Comparison of ENCODE assay signal across 31 cellular contexts in genomic region chr2:60409207-60409871, GRCh38.
"Had no signal": no experiment of that assay in that cellular context is flagged by ENCODE, and none has a peak within 500 bp of the region (broad histone marks: within the 10 kb centered on the region; RNA-seq: fewer than 3 reads in every experiment).

No MANE protein-coding gene starts in this region.

- H3K27me3 Mint-ChIP-seq: stimulated activated naive B cell treated with anti-CD40 and anti-IgM and Interleukin-4, amounts not matched to agents 10 μg/mL and 1 μg/mL and 100 μg/mL, for 72 hours had no signal

- H3K9me3 Mint-ChIP-seq: activated naive CD4-positive, alpha-beta T cell treated with anti-CD3 and anti-CD28 coated beads for 36 hours; activated naive CD8-positive, alpha-beta T cell treated with anti-CD3 and anti-CD28 coated beads for 36 hours had no signal

- H3K36me3 ChIP-seq: adrenal gland, esophagus muscularis mucosa, left ventricle myocardium inferior, sigmoid colon, stomach, suprapubic skin, tibial artery had no signal

- H3K9ac ChIP-seq: parathyroid adenoma had no signal

- H3K4me1 ChIP-seq: esophagus muscularis mucosa, parathyroid adenoma, psoas muscle, sigmoid colon, tibial artery had no signal

- H3K4me3 Mint-ChIP-seq: activated CD4-positive, alpha-beta T cell treated with anti-CD3 and anti-CD28 coated beads for 36 hours; activated naive CD4-positive, alpha-beta T cell treated with anti-CD3 and anti-CD28 coated beads for 36 hours; activated naive CD8-positive, alpha-beta T cell treated with anti-CD3 and anti-CD28 coated beads for 36 hours; naive thymus-derived CD8-positive, alpha-beta T cell; neural crest cell; stimulated activated naive B cell treated with anti-CD40 and anti-IgM and Interleukin-4, amounts not matched to agents 10 μg/mL and 1 μg/mL and 100 μg/mL, for 72 hours had no signal

- H3K79me2 ChIP-seq: parathyroid adenoma had no signal

- H3K9me3 ChIP-seq: adrenal gland, body of pancreas, esophagus muscularis mucosa, left ventricle myocardium inferior, psoas muscle, sigmoid colon, stomach, suprapubic skin, tibial artery had no signal

- H3K27ac ChIP-seq: adrenal gland, body of pancreas, esophagus muscularis mucosa, left ventricle myocardium inferior, parathyroid adenoma, psoas muscle, sigmoid colon, stomach, suprapubic skin, tibial artery had no signal

- DNase-seq: activated CD4-positive, alpha-beta T cell treated with anti-CD3 and anti-CD28 coated beads for 36 hours; activated CD4-positive, alpha-beta T cell treated with anti-CD3 and anti-CD28 coated beads, Interleukin-2, amount 50 U/mL, for 48 hours; activated CD4-positive, CD25-positive, alpha-beta regulatory T cell; activated CD8-positive, alpha-beta memory T cell treated with anti-CD3 and anti-CD28 coated beads for 24 hours; activated effector memory CD4-positive, alpha-beta T cell treated with Interleukin-2 at 50 U/mL for 16 hours; activated naive CD4-positive, alpha-beta T cell treated with anti-CD3 and anti-CD28 coated beads for 36 hours; activated naive CD8-positive, alpha-beta T cell treated with anti-CD3 and anti-CD28 coated beads for 36 hours; adrenal gland; aorta; body of pancreas; caudate nucleus; foreskin melanocyte; left ventricle myocardium inferior; midbrain; naive thymus-derived CD8-positive, alpha-beta T cell; occipital lobe; psoas muscle; sigmoid colon; small intestine; stimulated activated CD4-positive, alpha-beta T cell treated with anti-CD3 and anti-CD28 coated beads, Interleukin-1b, Interleukin-23, amount 100 ng/mL, for 48 hours; stimulated activated CD4-positive, alpha-beta T cell treated with anti-CD3 and anti-CD28 coated beads, Interleukin-4, amount 100 ng/mL, for 4 hours; stimulated activated CD8-positive, alpha-beta memory T cell treated with anti-CD3 and anti-CD28 coated beads, Interleukin-4, amount 100 ng/mL, for 48 hours; stimulated activated naive B cell treated with anti-CD40 and anti-IgM and Interleukin-4, amounts not matched to agents 10 μg/mL and 1 μg/mL and 100 μg/mL, for 72 hours; stomach; T-helper 2 cell; tibial artery had no signal

- H3K4me1 Mint-ChIP-seq: activated naive CD8-positive, alpha-beta T cell treated with anti-CD3 and anti-CD28 coated beads for 36 hours had no signal

- H3K36me3 Mint-ChIP-seq: activated naive CD8-positive, alpha-beta T cell treated with anti-CD3 and anti-CD28 coated beads for 36 hours; naive thymus-derived CD8-positive, alpha-beta T cell; stimulated activated naive B cell treated with anti-CD40 and anti-IgM and Interleukin-4, amounts not matched to agents 10 μg/mL and 1 μg/mL and 100 μg/mL, for 72 hours had no signal

- H3K4me3 ChIP-seq: adrenal gland, body of pancreas, esophagus muscularis mucosa, left ventricle myocardium inferior, lung, psoas muscle, sigmoid colon, stomach, suprapubic skin, tibial artery had no signal

- H2AFZ ChIP-seq: parathyroid adenoma had no signal

- H3K27me3 ChIP-seq: adrenal gland, body of pancreas, sigmoid colon, stomach, suprapubic skin had no signal

- ATAC-seq: activated CD4-positive, alpha-beta T cell treated with anti-CD3 and anti-CD28 coated beads for 36 hours; body of pancreas; naive thymus-derived CD8-positive, alpha-beta T cell; psoas muscle; stimulated activated naive B cell treated with anti-CD40 and anti-IgM and Interleukin-4, amounts not matched to agents 10 μg/mL and 1 μg/mL and 100 μg/mL, for 72 hours had no signal

- H3K27ac Mint-ChIP-seq: activated CD4-positive, alpha-beta T cell treated with anti-CD3 and anti-CD28 coated beads for 36 hours; activated naive CD4-positive, alpha-beta T cell treated with anti-CD3 and anti-CD28 coated beads for 36 hours; activated naive CD8-positive, alpha-beta T cell treated with anti-CD3 and anti-CD28 coated beads for 36 hours; naive thymus-derived CD8-positive, alpha-beta T cell; stimulated activated naive B cell treated with anti-CD40 and anti-IgM and Interleukin-4, amounts not matched to agents 10 μg/mL and 1 μg/mL and 100 μg/mL, for 72 hours had no signal
